Comparison of ENCODE assay signal across 11 cellular contexts in the genomic region with DNA sequence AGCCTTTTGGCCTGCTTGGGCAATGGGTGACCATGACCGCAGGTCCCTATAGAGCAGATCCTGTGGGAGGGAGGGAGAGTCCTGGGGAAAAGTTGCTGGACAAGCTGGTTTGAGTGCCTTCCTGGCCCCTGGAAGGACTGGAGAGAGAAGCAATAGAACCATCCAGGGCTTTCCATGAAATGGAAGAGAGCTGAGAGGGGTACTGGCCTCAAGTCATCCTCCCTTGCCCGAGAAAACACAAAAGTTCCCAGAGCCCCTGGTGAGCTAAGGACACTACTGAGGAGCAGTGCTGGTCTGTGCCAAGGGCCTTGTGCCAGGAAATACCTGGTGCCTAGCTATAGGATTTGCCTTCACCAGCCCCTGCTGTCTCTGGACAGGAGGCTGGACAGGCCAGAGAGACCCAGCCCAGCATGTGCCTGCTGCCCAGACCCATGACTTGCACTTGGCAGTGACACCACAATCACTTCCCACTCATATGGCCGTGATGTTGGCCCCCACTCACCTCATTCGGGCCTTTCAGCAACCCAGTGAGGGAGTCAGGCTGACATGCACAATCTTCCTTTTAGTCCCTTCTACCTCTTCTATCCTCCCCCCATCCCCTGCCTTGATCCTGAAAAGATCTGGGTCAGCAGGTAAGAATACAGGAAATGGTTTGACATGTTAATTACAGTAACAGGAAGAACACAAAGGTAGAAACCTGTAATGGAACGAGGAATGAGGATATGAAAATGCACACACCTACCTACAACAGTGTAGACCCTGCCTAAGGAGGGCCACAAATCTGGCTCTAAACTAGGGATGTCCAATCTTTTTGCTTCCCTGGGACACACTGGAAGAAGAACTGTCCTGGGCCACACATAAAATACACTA. TPM values are rescaled to one million over a fixed set of nuclear protein-coding genes. Genes with fewer than 3 reads are reported as not detected.
A peak's percentile ranks its signal among the peaks of the same experiment; 100 is the strongest.
DNase-seq lines count a peak whose midpoint lies in the region; ATAC-seq, FAIRE-seq and TF ChIP-seq lines count a peak whose summit lies in the region.
"Had no signal": no experiment of that assay in that cellular context is flagged by ENCODE, and none has a peak within 500 bp of the region (broad histone marks: within the 10 kb centered on the region; RNA-seq: fewer than 3 reads in every experiment).

No MANE protein-coding gene starts in this region.

- H2BK5ac ChIP-seq in H1 (ENCODE audit: low read depth, low read length), result peak overlapping the region; percentile 53

- peaks cover 0 to 5% (median 2%) of the 10 kb centered on the region in 4 experiments; a peak in 4 of 7 replicates for H3K4me1 ChIP-seq in H1 (replicated peaks in 1 of 4; ENCODE audit: control insufficient read depth in 3 of 4, insufficient read depth in 4 of 4, low read length in 3 of 4)
- H3K4me1 ChIP-seq in upper lobe of left lung, result peaks cover 34 to 55% (median 44%) of the 10 kb centered on the region in 4 donors

- peak overlapping the region in 1 of 2 experiments; percentile 36; a peak in 2 of 4 replicates for H3K4me2 ChIP-seq in H1 (ENCODE audit: insufficient read depth in 1 of 2, low read depth in 2 of 2, low read length in 2 of 2)

- no peak for TF ChIP-seq CTCF in H1 (IDR thresholded peaks at IDR 0.05; ENCODE audit: control extremely low read depth in 1 of 3, insufficient read depth in 1 of 3, low read depth in 1 of 3, low read length in 3 of 3)
- TF ChIP-seq CTCF in upper lobe of left lung (IDR thresholded peaks at IDR 0.05), result no peak

- H4K5ac ChIP-seq in H1 (ENCODE audit: insufficient read length, low read depth, low read length), result no peak overlapping the region

- H3K9me3 Mint-ChIP-seq in activated naive CD4-positive, alpha-beta T cell treated with anti-CD3 and anti-CD28 coated beads, Interleukin-2, amount 10 ng/mL, durations not matched to agents 7 days and 5 days, result no peaks in the 10 kb centered on the region
- H3K9me3 Mint-ChIP-seq in IgD-negative memory B cell, result no peaks in the 10 kb centered on the region

- H3K27ac ChIP-seq in H1 (ENCODE audit: low read depth, low read length) (no peak overlapping the region), upper lobe of left lung (peak overlapping the region in 3 of 4 donors; percentile 6 to 76 (median 28))
- H3K27ac ChIP-seq: lower lobe of right lung had no signal

- H3K27me3 Mint-ChIP-seq in activated naive CD4-positive, alpha-beta T cell treated with anti-CD3 and anti-CD28 coated beads, Interleukin-2, amount 10 ng/mL, durations not matched to agents 7 days and 5 days, result no peaks in the 10 kb centered on the region
- H3K27me3 Mint-ChIP-seq in IgD-negative memory B cell, result no peaks in the 10 kb centered on the region

- no peak overlapping the region for H2AK5ac ChIP-seq in H1 (ENCODE audit: low read depth, low read length)

- no peak overlapping the region for H3K18ac ChIP-seq in H1 (ENCODE audit: extremely low read depth, low read length)

- peaks cover 0 to 10% of the 10 kb centered on the region in 2 experiments for H4K20me1 ChIP-seq in H1 (replicated peaks in 1 of 2; ENCODE audit: control insufficient read depth in 1 of 2, insufficient read depth in 2 of 2, low read length in 2 of 2)

- WGBS in H1 (ENCODE audit: extremely low coverage in 1 of 2, insufficient coverage in 1 of 2, insufficient read length in 1 of 2, insufficient replicate concordance in 2 of 2, low coverage in 1 of 2, low lambda C conversion rate in 2 of 2, missing lambda C conversion rate in 1 of 2), 2 experiments, result 90% methylated on average over 5 of the region's 5 CpGs; no CpG with 5 or more reads in 1 of the 2 experiments
- WGBS in upper lobe of left lung, 2 donors, result 64 to 70% methylated on average over 5 of the region's 5 CpGs

- H2BK12ac ChIP-seq in H1 (ENCODE audit: low read depth, low read length), result no peak overlapping the region

- H3K23ac ChIP-seq in H1 (ENCODE audit: insufficient read length), result no peak overlapping the region

- FAIRE-seq in H1 (lab: Jason Lieb, UNC), result no peak
- FAIRE-seq: colon had no signal

- H4K8ac ChIP-seq in H1 (ENCODE audit: extremely low read depth, insufficient read depth, low read length), result no peak overlapping the region

- H4K91ac ChIP-seq in H1 (replicated peaks; ENCODE audit: insufficient read length, low read length), result peak overlapping the region; percentile 62

- no peak for DNase-seq in activated naive CD4-positive, alpha-beta T cell treated with anti-CD3 and anti-CD28 coated beads, Interleukin-2, amount 10 ng/mL, durations not matched to agents 7 days and 5 days
- no peak for DNase-seq in activated naive CD4-positive, alpha-beta T cell treated with Interleukin-2 at 50 U/mL for 16 hours
- DNase-seq in H1 (ENCODE audit: low read depth in 1 of 2, low spot score in 2 of 2), result no peak
- DNase-seq in upper lobe of left lung, result no peak
- no peak for DNase-seq in SKM-1 treated with dmso at 0.1 percent for 144 hours (lab: John Stamatoyannopoulos, UW; ENCODE audit: unreplicated experiment)
- DNase-seq: KBM-7, lower lobe of right lung had no signal

- peaks cover 8 to 35% (median 17%) of the 10 kb centered on the region in 4 experiments for H3K36me3 ChIP-seq in H1 (ENCODE audit: control insufficient read depth in 2 of 4, insufficient read depth in 4 of 4, low read length in 3 of 4)
- H3K36me3 ChIP-seq in upper lobe of left lung, result peaks cover 9 to 58% (median 38%) of the 10 kb centered on the region in 4 donors

- no peak overlapping the region for H2BK120ac ChIP-seq in H1 (replicated peaks; ENCODE audit: low read depth, low read length)

- no peak for TF ChIP-seq EP300 in H1 (IDR thresholded peaks at IDR 0.05; ENCODE audit: borderline replicate concordance in 1 of 2, low read depth in 2 of 2, low read length in 2 of 2)
- TF ChIP-seq EP300 in upper lobe of left lung (IDR thresholded peaks at IDR 0.05), result no peak

- CTCF ChIA-PET in activated naive CD4-positive, alpha-beta T cell treated with anti-CD3 and anti-CD28 coated beads, Interleukin-2, amount 10 ng/mL, durations not matched to agents 7 days and 5 days (lab: Charles Lee), result interaction anchor here (1.5 kb wide), 1 partner anchor 12 kb away, joined by 4 read pairs; no protein-coding TSS in a partner anchor
- CTCF ChIA-PET in H1 (lab: Charles Lee; ENCODE audit: partially characterized antibody), result interaction anchor here (0.8 to 1.0 kb wide), 4 partner anchors 11 to 574 kb away, joined by 3 to 7 read pairs (median 4); no protein-coding TSS in a partner anchor

- peaks cover 68% of the 10 kb centered on the region for H3K36me3 Mint-ChIP-seq in activated naive CD4-positive, alpha-beta T cell treated with anti-CD3 and anti-CD28 coated beads, Interleukin-2, amount 10 ng/mL, durations not matched to agents 7 days and 5 days
- peaks cover 10% of the 10 kb centered on the region for H3K36me3 Mint-ChIP-seq in IgD-negative memory B cell

- no peak overlapping the region for H3K9ac ChIP-seq in H1 (replicated peaks in 1 of 4; ENCODE audit: extremely low read depth in 1 of 4, low read depth in 3 of 4, low read length in 3 of 4)

- H3K56ac ChIP-seq in H1 (replicated peaks; ENCODE audit: insufficient read length, low read depth, low read length), result no peak overlapping the region

- no peak overlapping the region for H2BK15ac ChIP-seq in H1 (ENCODE audit: low read length)

- H2AFZ ChIP-seq in H1 (ENCODE audit: low read length), result no peak overlapping the region

- H3K23me2 ChIP-seq in H1 (ENCODE audit: low read depth, low read length), result no peaks in the 10 kb centered on the region

- TF ChIP-seq RAD21 in H1 (IDR thresholded peaks at IDR 0.05 in 1 of 2, conservative IDR thresholded peaks at IDR 0.05 in 1 of 2; ENCODE audit: low read depth in 2 of 2, low read length in 2 of 2), result no peak

- no peak for TF ChIP-seq POLR2A in H1 (IDR thresholded peaks at IDR 0.05; ENCODE audit: control extremely low read depth in 1 of 2, low read depth in 2 of 2, low read length in 2 of 2)
- no peak for TF ChIP-seq POLR2A in upper lobe of left lung (IDR thresholded peaks at IDR 0.05)

- no peak overlapping the region for H3K4me3 ChIP-seq in H1 (ENCODE audit: extremely low read depth in 1 of 4, insufficient read depth in 2 of 4, low read depth in 3 of 4, low read length in 4 of 4)
- no peak overlapping the region for H3K4me3 ChIP-seq in upper lobe of left lung
- H3K4me3 ChIP-seq: lower lobe of right lung had no signal

- H3K4me3 Mint-ChIP-seq in activated naive CD4-positive, alpha-beta T cell treated with anti-CD3 and anti-CD28 coated beads, Interleukin-2, amount 10 ng/mL, durations not matched to agents 7 days and 5 days, result no peak overlapping the region
- peak overlapping the region; percentile 8 to 92 (median 66) for H3K4me3 Mint-ChIP-seq in IgD-negative memory B cell

- peaks cover 0 to 49% of the 10 kb centered on the region in 2 experiments; a peak in 2 of 4 replicates for H3K79me2 ChIP-seq in H1 (ENCODE audit: control insufficient read depth in 1 of 2, insufficient read depth in 2 of 2, low read length in 2 of 2)

- peak overlapping the region; percentile 91 for H3K27ac Mint-ChIP-seq in activated naive CD4-positive, alpha-beta T cell treated with anti-CD3 and anti-CD28 coated beads, Interleukin-2, amount 10 ng/mL, durations not matched to agents 7 days and 5 days
- peak overlapping the region; percentile 50 to 95 (median 51) for H3K27ac Mint-ChIP-seq in IgD-negative memory B cell

- POLR2A ChIA-PET in H1 (lab: Charles Lee; ENCODE audit: partially characterized antibody), result interaction anchor here (0.8 to 3.9 kb wide), 6 partner anchors 10 to 40 kb away, joined by 3 to 16 read pairs (median 4); a partner anchor contains a TSS

- H3K79me1 ChIP-seq in H1 (ENCODE audit: low read depth, low read length), result peaks cover 15% of the 10 kb centered on the region; the same call in 1 of the 2 replicates

- H3K14ac ChIP-seq in H1 (ENCODE audit: insufficient read length), result no peak overlapping the region

- H3K4me1 Mint-ChIP-seq in activated naive CD4-positive, alpha-beta T cell treated with anti-CD3 and anti-CD28 coated beads, Interleukin-2, amount 10 ng/mL, durations not matched to agents 7 days and 5 days, result peaks cover 80% of the 10 kb centered on the region
- peaks cover 30 to 53% (median 42%) of the 10 kb centered on the region in 3 donors for H3K4me1 Mint-ChIP-seq in IgD-negative memory B cell

- H3K9me3 ChIP-seq in H1 (ENCODE audit: insufficient read depth in 2 of 2, low read depth in 1 of 2, low read length in 1 of 2) (no peaks in the 10 kb centered on the region), upper lobe of left lung (no peaks in the 10 kb centered on the region)
- H3K9me3 ChIP-seq: lower lobe of right lung had no signal

- ATAC-seq in upper lobe of left lung (ENCODE audit: low FRiP score in 2 of 2), result peak in 1 of 2 donors; percentile 12
- no peak for ATAC-seq in GM18907 (IDR thresholded peaks at IDR 0.05; ENCODE audit: unreplicated experiment)
- ATAC-seq in HG02884 (IDR thresholded peaks at IDR 0.05; ENCODE audit: unreplicated experiment), result no peak

- H3K4ac ChIP-seq in H1 (replicated peaks; ENCODE audit: insufficient read length, low read depth, low read length), result no peak overlapping the region

- H3K27me3 ChIP-seq in H1 (replicated peaks in 1 of 4; ENCODE audit: control insufficient read depth in 3 of 4, extremely low read depth in 1 of 4, insufficient read depth in 3 of 4, low read length in 3 of 4), result no peaks in the 10 kb centered on the region
- no peaks in the 10 kb centered on the region for H3K27me3 ChIP-seq in upper lobe of left lung

- H2BK20ac ChIP-seq in H1 (ENCODE audit: low read length), result no peak overlapping the region

RNA-seq across cellular contexts. Expression of a gene that starts 7.0 kb away (rescaled TPM):
- polyA plus RNA-seq in IgD-negative memory B cell, result 4.9 TPM
- 27.9 and 28.4 TPM in 2 replicates for total RNA-seq in H1 (2021; fragmentation: NEBNext Ultra II Directional; extraction: Animal tissue kit (Norgen Biotek cat#: 25700))
- polyA plus RNA-seq in H1 (2011; rRNA removed), result 20.2 and 29.7 TPM in 2 replicates
- polyA plus RNA-seq in H1 (2011; cell fraction: cytosol; rRNA removed), result 27.2 TPM
- polyA plus RNA-seq in H1 (2011; cell fraction: nucleus; rRNA removed), result 32.9 TPM
- 14.2 to 20.1 TPM (median 19.1 TPM) in 4 replicates for polyA plus RNA-seq in H1 (2012, experiment 1 of 2)
- polyA plus RNA-seq in H1 (2012, experiment 2 of 2), result 18.1 TPM
- polyA plus RNA-seq in H1 (2013, experiment 1 of 2), result 14.2 TPM
- 13.8 TPM for polyA plus RNA-seq in H1 (2013, experiment 2 of 2)
- polyA minus RNA-seq in H1 (2011; rRNA and poly(A)+ RNA removed), result 15.4 and 21.6 TPM in 2 replicates
- 13.0 TPM for polyA minus RNA-seq in H1 (2011; cell fraction: cytosol; rRNA and poly(A)+ RNA removed)
- polyA minus RNA-seq in H1 (2011; cell fraction: nucleus; rRNA and poly(A)+ RNA removed), result 24.4 TPM
- total RNA-seq in upper lobe of left lung, result 10 to 100 TPM; 18.5 to 35.6 (median 22.5) TPM

RNA-seq across cellular contexts. Expression of a gene that starts 19.3 kb away (rescaled TPM):
- 46.3 TPM for polyA plus RNA-seq in IgD-negative memory B cell
- total RNA-seq in H1 (2021; fragmentation: NEBNext Ultra II Directional; extraction: Animal tissue kit (Norgen Biotek cat#: 25700)), result 28.4 and 30.7 TPM in 2 replicates
- 40.4 and 40.7 TPM in 2 replicates for polyA plus RNA-seq in H1 (2011; rRNA removed)
- polyA plus RNA-seq in H1 (2011; cell fraction: cytosol; rRNA removed), result 29.5 TPM
- 25.3 TPM for polyA plus RNA-seq in H1 (2011; cell fraction: nucleus; rRNA removed)
- polyA plus RNA-seq in H1 (2012, experiment 1 of 2), result 15.9 to 22.8 TPM (median 20.8 TPM) in 4 replicates
- 31.7 TPM for polyA plus RNA-seq in H1 (2012, experiment 2 of 2)
- polyA plus RNA-seq in H1 (2013, experiment 1 of 2), result 17.9 TPM
- polyA plus RNA-seq in H1 (2013, experiment 2 of 2), result 18.5 TPM
- polyA minus RNA-seq in H1 (2011; rRNA and poly(A)+ RNA removed), result 27.1 and 34.9 TPM in 2 replicates
- polyA minus RNA-seq in H1 (2011; cell fraction: cytosol; rRNA and poly(A)+ RNA removed), result 26.9 TPM
- polyA minus RNA-seq in H1 (2011; cell fraction: nucleus; rRNA and poly(A)+ RNA removed), result 29.5 TPM
- total RNA-seq in upper lobe of left lung, result 10 to 100 TPM; 32.5 to 47.7 (median 45.8) TPM

RNA-seq across cellular contexts. Expression of a gene that starts 40.1 kb away (rescaled TPM):
- polyA plus RNA-seq in IgD-negative memory B cell (17.0 TPM), H1 (2011; rRNA removed) (52.3 and 55.8 TPM in 2 replicates)
- total RNA-seq in H1 (2021; fragmentation: NEBNext Ultra II Directional; extraction: Animal tissue kit (Norgen Biotek cat#: 25700)), result 38.4 and 39.7 TPM in 2 replicates
- polyA plus RNA-seq in H1 (2011; cell fraction: cytosol; rRNA removed), result 75.0 TPM
- 255 TPM for polyA plus RNA-seq in H1 (2011; cell fraction: nucleus; rRNA removed)
- 47.8 to 62.3 TPM (median 56.6 TPM) in 4 replicates for polyA plus RNA-seq in H1 (2012, experiment 1 of 2)
- polyA plus RNA-seq in H1 (2012, experiment 2 of 2), result 42.7 TPM
- 30.6 TPM for polyA plus RNA-seq in H1 (2013, experiment 1 of 2)
- 26.0 TPM for polyA plus RNA-seq in H1 (2013, experiment 2 of 2)
- 12.5 and 15.3 TPM in 2 replicates for polyA minus RNA-seq in H1 (2011; rRNA and poly(A)+ RNA removed)
- polyA minus RNA-seq in H1 (2011; cell fraction: cytosol; rRNA and poly(A)+ RNA removed), result 12.3 TPM
- 40.6 TPM for polyA minus RNA-seq in H1 (2011; cell fraction: nucleus; rRNA and poly(A)+ RNA removed)
- 100 to 1,000 TPM in 1 of 6 donors, 10 to 100 TPM in 5; 25.7 to 248 (median 34.1) TPM for total RNA-seq in upper lobe of left lung
